8 cellular contexts compared by ENCODE assay signal in the genomic region with DNA sequence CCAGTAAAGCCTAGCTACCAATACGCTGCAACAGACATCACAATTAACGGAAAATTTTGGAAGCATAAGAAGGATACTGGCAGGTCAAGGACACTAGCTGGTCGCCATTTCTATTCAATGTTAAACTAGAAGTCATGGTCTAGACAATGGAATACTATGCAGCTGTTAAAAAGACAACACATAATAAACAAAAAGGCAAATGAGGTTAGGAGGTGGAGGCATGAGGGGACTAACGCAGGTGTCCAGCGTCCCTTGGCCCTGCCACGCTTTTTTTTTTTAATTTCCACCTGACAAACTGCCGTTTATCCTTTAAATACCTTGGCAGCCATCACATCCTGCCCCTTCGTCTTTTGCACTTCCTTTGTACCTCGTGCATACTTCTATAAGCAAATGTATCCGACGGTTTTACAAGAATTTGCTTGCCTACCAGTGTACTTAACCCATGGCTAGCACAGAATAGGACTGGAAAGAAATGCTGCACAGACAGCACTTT. TPM values are rescaled to one million over a fixed set of nuclear protein-coding genes. Genes with fewer than 3 reads are reported as not detected.
DNase-seq lines count a peak whose midpoint lies in the region; ATAC-seq and TF ChIP-seq lines count a peak whose summit lies in the region.

No MANE protein-coding gene starts in this region.

- H3K36me3 Mint-ChIP-seq in H9 (ENCODE audit: insufficient read depth in 1 of 3, low read depth in 3 of 3) (no peaks in the 10 kb centered on the region), activated B cell treated with CpG ODN at 0.5 μM for 24 hours (ENCODE audit: low read depth) (no peaks in the 10 kb centered on the region)

- H2BK120ac ChIP-seq in H9 (ENCODE audit: low read depth, low read length, poor library complexity, severe bottlenecking): no peak overlapping the region

- DNase-seq in H9 (no peak), activated B cell treated with CpG ODN at 0.5 μM for 24 hours (no peak), right cardiac atrium (no peak), dedifferentiated amniotic fluid mesenchymal stem cell (ENCODE audit: extremely low spot score) (no peak), NCI-H1436 treated with DMSO at 0.1 percent for 48 hours (lab: John Stamatoyannopoulos, UW) (no peak), globus pallidus (ENCODE audit: low spot score) (no peak)

- ATAC-seq in activated B cell treated with CpG ODN at 0.5 μM for 24 hours (ENCODE audit: low read depth) (no peak), right cardiac atrium (no peak), HG03045 (IDR thresholded peaks at IDR 0.05; ENCODE audit: unreplicated experiment) (no peak)

- no peak overlapping the region for H2AK5ac ChIP-seq in H9 (ENCODE audit: insufficient read length, low read length)

- CTCF ChIA-PET in activated B cell treated with CpG ODN at 0.5 μM for 24 hours (lab: Charles Lee): no interaction called here

- H3K23ac ChIP-seq in H9 (ENCODE audit: insufficient read length, low read depth, low read length): no peak overlapping the region

- no peak overlapping the region; the same call in 1 of the 2 replicates for H2BK15ac ChIP-seq in H9 (ENCODE audit: low read depth, low read length)

- intact Hi-C loops in activated B cell treated with CpG ODN at 0.5 μM for 24 hours (cut with micrococcal nuclease) (loop anchor here (1.0 to 10.0 kb wide), 4 partner anchors 876 to 1949 kb away; a partner anchor contains a TSS), right cardiac atrium (cut with DNase I) (loop anchor here in 1 of 4 donors (10.0 kb wide), 1 partner anchor 171 kb away; no protein-coding TSS in a partner anchor)

- H3K4me3 Mint-ChIP-seq in H9 (peak overlapping the region; percentile 85 to 93), activated B cell treated with CpG ODN at 0.5 μM for 24 hours (peak overlapping the region; percentile 82)

- no peak overlapping the region for H4K8ac ChIP-seq in H9 (replicated peaks; ENCODE audit: insufficient read length, low read depth, low read length)

- H3K14ac ChIP-seq in H9 (ENCODE audit: insufficient read depth, low read length): peak overlapping the region; percentile 66; the same call in 1 of the 2 replicates

- H3K79me2 ChIP-seq in H9 (ENCODE audit: insufficient read depth, low read length): peaks cover 2% of the 10 kb centered on the region; the same call in 1 of the 2 replicates

- no peak overlapping the region for H2BK5ac ChIP-seq in H9 (ENCODE audit: insufficient read length, low read length)

- H3K4me1 ChIP-seq in H9 (ENCODE audit: insufficient read depth, low read length) (no peaks in the 10 kb centered on the region; the same call in 1 of the 2 replicates), right cardiac atrium (ENCODE audit: control insufficient read depth, insufficient read depth, low read length) (no peaks in the 10 kb centered on the region), skeletal muscle tissue (ENCODE audit: control insufficient read depth in 3 of 3, insufficient read depth in 3 of 3, low read length in 3 of 3) (peaks cover 0 to 3% (median 3%) of the 10 kb centered on the region in 3 donors)

- peak overlapping the region; percentile 48 for H3K18ac ChIP-seq in H9 (ENCODE audit: insufficient read length, low read depth, low read length)

- H3K56ac ChIP-seq in H9 (ENCODE audit: insufficient read length, low read depth, low read length): no peak overlapping the region

- WGBS in H9 (ENCODE audit: extremely low coverage, insufficient read length, low lambda C conversion rate): no CpG with 5 or more reads among the region's 11 CpGs
- 44% methylated on average over 11 of the region's 11 CpGs for WGBS in right cardiac atrium

- H3K79me1 ChIP-seq in H9 (ENCODE audit: insufficient read depth, low read depth, low read length, poor library complexity, severe bottlenecking): no peaks in the 10 kb centered on the region

- H3T11ph ChIP-seq in H9 (ENCODE audit: low read length): no peak overlapping the region

- no peak overlapping the region for H4K5ac ChIP-seq in H9 (ENCODE audit: insufficient read length, low read depth, low read length)

- H3K4ac ChIP-seq in H9 (ENCODE audit: low read depth, low read length): no peak overlapping the region

- H3K36me3 ChIP-seq in skeletal muscle tissue (ENCODE audit: control insufficient read depth in 3 of 3, insufficient read depth in 3 of 3, low read length in 3 of 3): no peaks in the 10 kb centered on the region

- H3K27me3 ChIP-seq in H9 (ENCODE audit: insufficient read depth, low read length) (no peaks in the 10 kb centered on the region), right cardiac atrium (ENCODE audit: control insufficient read depth, insufficient read depth) (no peaks in the 10 kb centered on the region), skeletal muscle tissue (ENCODE audit: control insufficient read depth in 3 of 3, insufficient read depth in 3 of 3, low read length in 3 of 3) (peaks cover 0 to 25% (median 24%) of the 10 kb centered on the region in 3 donors)

- H3K27ac ChIP-seq in H9 (ENCODE audit: insufficient read length, low read depth, low read length) (no peak overlapping the region), right cardiac atrium (ENCODE audit: low read length) (peak overlapping the region; percentile 33), skeletal muscle tissue (ENCODE audit: low read depth, low read length) (no peak overlapping the region)

- no peaks in the 10 kb centered on the region for H3K9me3 ChIP-seq in H9 (ENCODE audit: control insufficient read depth, low read depth, low read length)
- H3K9me3 ChIP-seq in right cardiac atrium (ENCODE audit: control insufficient read depth, low read length): no peaks in the 10 kb centered on the region
- H3K9me3 ChIP-seq in skeletal muscle tissue (ENCODE audit: control insufficient read depth in 3 of 3, low read length in 3 of 3): peaks cover 0 to 2% (median 0%) of the 10 kb centered on the region in 3 donors

- H4K91ac ChIP-seq in H9 (ENCODE audit: insufficient read length, low read depth, low read length): no peak overlapping the region

- H3K27me3 Mint-ChIP-seq in H9 (ENCODE audit: low read depth) (no peaks in the 10 kb centered on the region), activated B cell treated with CpG ODN at 0.5 μM for 24 hours (peaks cover 5% of the 10 kb centered on the region)

- peaks cover 8% of the 10 kb centered on the region for H3K23me2 ChIP-seq in H9 (ENCODE audit: insufficient read length, low read depth, low read length, poor library complexity, severe bottlenecking)

- H2BK20ac ChIP-seq in H9 (ENCODE audit: low read depth, low read length, poor library complexity, severe bottlenecking): no peak overlapping the region

- no peaks in the 10 kb centered on the region; a peak in 1 of 5 replicates for H3K9me3 Mint-ChIP-seq in H9
- H3K9me3 Mint-ChIP-seq in activated B cell treated with CpG ODN at 0.5 μM for 24 hours: no peaks in the 10 kb centered on the region

- H2BK12ac ChIP-seq in H9 (ENCODE audit: insufficient read length, low read depth, low read length): no peak overlapping the region

- H3K4me1 Mint-ChIP-seq in H9 (peaks cover 26 to 27% of the 10 kb centered on the region in 2 experiments), activated B cell treated with CpG ODN at 0.5 μM for 24 hours (peaks cover 16% of the 10 kb centered on the region)

- peak overlapping the region; percentile 67 for H3K9ac ChIP-seq in H9 (ENCODE audit: extremely low read depth, insufficient read length, low read length)
- H3K9ac ChIP-seq in skeletal muscle tissue (ENCODE audit: low read depth in 1 of 3, low read length in 3 of 3): peak overlapping the region in 2 of 3 donors; percentile 21 to 65

- peak overlapping the region; percentile 93 for H2AFZ ChIP-seq in H9 (ENCODE audit: low read length)

- no peak for TF ChIP-seq CTCF in H9 (conservative IDR thresholded peaks at IDR 0.05)
- no peak for TF ChIP-seq CTCF in activated B cell treated with CpG ODN at 0.5 μM for 24 hours (IDR thresholded peaks at IDR 0.05)

- H3K4me3 ChIP-seq in right cardiac atrium (ENCODE audit: low read length) (peak overlapping the region; percentile 94), skeletal muscle tissue (ENCODE audit: low read length in 3 of 3) (peak overlapping the region; percentile 53 to 57 (median 55))

- no peaks in the 10 kb centered on the region for H4K20me1 ChIP-seq in H9 (ENCODE audit: control insufficient read depth, insufficient read depth, insufficient read length)

- H3K4me2 ChIP-seq in H9 (ENCODE audit: insufficient read depth, insufficient read length, low read length): peak overlapping the region; percentile 67

- H3K27ac Mint-ChIP-seq in H9 (peak overlapping the region in 2 of 3 experiments; percentile 84 to 97; a peak in 3 of 7 replicates), activated B cell treated with CpG ODN at 0.5 μM for 24 hours (peak overlapping the region; percentile 71)

- POLR2A ChIA-PET in activated B cell treated with CpG ODN at 0.5 μM for 24 hours (lab: Charles Lee): interaction anchor here (0.8 kb wide), 1 partner anchor 402 kb away, joined by 3 read pairs; no protein-coding TSS in a partner anchor

RNA-seq across cellular contexts. Expression of a gene that starts 0.7 kb away (rescaled TPM):
- total RNA-seq in H9 (2021) (3.2 and 3.5 TPM in 2 replicates), activated B cell treated with CpG ODN at 0.5 μM for 24 hours (4.1 and 4.6 TPM in 2 replicates), right cardiac atrium (1 to 10 TPM; 4.5 to 9.3 (median 5.6) TPM), skeletal muscle tissue (under 0.01 TPM)
- 3.5 TPM for polyA plus RNA-seq in right cardiac atrium
